24 cellular contexts compared by ENCODE assay signal in the genomic region with DNA sequence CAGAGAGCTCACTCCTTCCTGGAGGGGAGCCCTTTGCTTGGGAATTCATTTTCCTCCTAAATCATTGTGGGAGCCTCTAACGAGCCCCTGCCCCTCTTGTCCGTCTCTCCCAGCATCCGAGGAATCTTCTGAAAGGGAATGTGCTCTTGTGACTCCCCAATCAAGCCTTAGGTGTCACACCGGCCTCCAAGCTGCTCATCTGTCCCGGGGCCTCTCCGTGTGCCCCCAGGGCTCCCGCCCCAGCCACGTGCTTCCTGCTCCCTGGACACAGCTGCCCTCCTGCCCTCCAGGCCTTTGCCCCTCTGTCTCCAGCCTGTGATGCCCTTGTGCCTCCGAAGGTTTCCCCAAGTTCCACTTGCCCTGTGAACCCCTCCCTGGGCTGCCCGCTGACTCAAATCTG.
"Had no signal": no experiment of that assay in that cellular context is flagged by ENCODE, and none has a peak within 500 bp of the region (broad histone marks: within the 10 kb centered on the region; RNA-seq: fewer than 3 reads in every experiment).

No MANE protein-coding gene starts in this region.

- ATAC-seq: foreskin keratinocyte; naive thymus-derived CD8-positive, alpha-beta T cell; right lobe of liver; stimulated activated effector memory CD8-positive, alpha-beta T cell treated with anti-CD3 and anti-CD28 coated beads, Interleukin-12 subunit alpha, Interleukin-12 subunit beta, amount 100 ng/mL, for 72 hours; upper lobe of right lung had no signal

- H3K9ac ChIP-seq: parathyroid adenoma had no signal

- DNase-seq: dorsolateral prefrontal cortex; effector CD4-positive, alpha-beta T cell; endodermal cell; foreskin keratinocyte; naive thymus-derived CD8-positive, alpha-beta T cell; nephron progenitor cell; occipital lobe; right lobe of liver; stimulated activated CD4-positive, alpha-beta T cell treated with anti-CD3 and anti-CD28 coated beads, Interleukin-2, amount 100 ng/mL, for 24 hours; stimulated activated CD4-positive, alpha-beta T cell treated with anti-CD3 and anti-CD28 coated beads, Interleukin-4, amount 100 ng/mL, for 24 hours; stimulated activated naive CD4-positive, alpha-beta T cell treated with Interleukin-2 at 50 U/mL for 16 hours; upper lobe of right lung; uterus had no signal

- H3K4me2 ChIP-seq: hepatocyte had no signal

- H3K4me1 ChIP-seq: foreskin keratinocyte, left lung, parathyroid adenoma, right lobe of liver, upper lobe of right lung had no signal

- H3K27me3 ChIP-seq: dorsolateral prefrontal cortex, esophagus muscularis mucosa, foreskin keratinocyte, gastroesophageal sphincter, hepatocyte, right lobe of liver, tibial nerve, uterus had no signal

- H3K36me3 ChIP-seq: esophagus muscularis mucosa, gastroesophageal sphincter, heart left ventricle, left lung, right lobe of liver, thoracic aorta, upper lobe of right lung, uterus had no signal

- H3K9me3 Mint-ChIP-seq: endodermal cell; naive thymus-derived CD8-positive, alpha-beta T cell; nephron progenitor cell had no signal

- H3K27ac ChIP-seq: dorsolateral prefrontal cortex, epithelial cell of prostate, esophagus muscularis mucosa, foreskin keratinocyte, hepatocyte, left lung, parathyroid adenoma, right lobe of liver, thoracic aorta, upper lobe of right lung had no signal

- H3K4me3 ChIP-seq: dorsolateral prefrontal cortex, esophagus muscularis mucosa, gastroesophageal sphincter, heart left ventricle, hepatocyte, left lung, right lobe of liver, thoracic aorta, tibial nerve, upper lobe of right lung, uterus had no signal

- H3K27ac Mint-ChIP-seq: endodermal cell; naive thymus-derived CD8-positive, alpha-beta T cell; nephron progenitor cell; progenitor cell of endocrine pancreas; stimulated activated effector memory CD8-positive, alpha-beta T cell treated with anti-CD3 and anti-CD28 coated beads, Interleukin-12 subunit alpha, Interleukin-12 subunit beta, amount 100 ng/mL, for 72 hours had no signal

- H3K4me3 Mint-ChIP-seq: endodermal cell; naive thymus-derived CD8-positive, alpha-beta T cell; nephron progenitor cell; stimulated activated effector memory CD8-positive, alpha-beta T cell treated with anti-CD3 and anti-CD28 coated beads, Interleukin-12 subunit alpha, Interleukin-12 subunit beta, amount 100 ng/mL, for 72 hours had no signal

- H3K9me3 ChIP-seq: esophagus muscularis mucosa, gastroesophageal sphincter, heart left ventricle, left lung, right lobe of liver, thoracic aorta, tibial nerve, upper lobe of right lung, uterus had no signal

- H3K36me3 Mint-ChIP-seq: stimulated activated effector memory CD8-positive, alpha-beta T cell treated with anti-CD3 and anti-CD28 coated beads, Interleukin-12 subunit alpha, Interleukin-12 subunit beta, amount 100 ng/mL, for 72 hours had no signal

- H2AFZ ChIP-seq: hepatocyte, parathyroid adenoma had no signal

- H3K4me1 Mint-ChIP-seq: endodermal cell had no signal
